ENCODE assay signal across 8 cellular contexts in genomic region chr10:3239066-3239919, GRCh38.
A peak's percentile ranks its signal among the peaks of the same experiment; 100 is the strongest.
DNase-seq lines count a peak whose midpoint lies in the region; ATAC-seq and TF ChIP-seq lines count a peak whose summit lies in the region.

No MANE protein-coding gene starts in this region.

- no peak for TF ChIP-seq POLR2A in heart left ventricle (IDR thresholded peaks at IDR 0.05)

- no peak overlapping the region for H3K4me3 Mint-ChIP-seq in activated naive CD4-positive, alpha-beta T cell treated with anti-CD3 and anti-CD28 coated beads, Interleukin-2, amount 10 ng/mL, durations not matched to agents 7 days and 5 days

- no peaks in the 10 kb centered on the region for H3K9me3 ChIP-seq in heart left ventricle

- H3K4me1 Mint-ChIP-seq in activated naive CD4-positive, alpha-beta T cell treated with anti-CD3 and anti-CD28 coated beads, Interleukin-2, amount 10 ng/mL, durations not matched to agents 7 days and 5 days = peaks cover 6% of the 10 kb centered on the region

- no peaks in the 10 kb centered on the region for H3K36me3 Mint-ChIP-seq in activated naive CD4-positive, alpha-beta T cell treated with anti-CD3 and anti-CD28 coated beads, Interleukin-2, amount 10 ng/mL, durations not matched to agents 7 days and 5 days

- no peak overlapping the region for H3K27ac Mint-ChIP-seq in activated naive CD4-positive, alpha-beta T cell treated with anti-CD3 and anti-CD28 coated beads, Interleukin-2, amount 10 ng/mL, durations not matched to agents 7 days and 5 days

- CTCF ChIA-PET in activated naive CD4-positive, alpha-beta T cell treated with anti-CD3 and anti-CD28 coated beads, Interleukin-2, amount 10 ng/mL, durations not matched to agents 7 days and 5 days (lab: Charles Lee) = interaction anchor here (0.7 to 1.8 kb wide), 12 partner anchors 9 to 1531 kb away, joined by 3 to 5 read pairs (median 4); no protein-coding TSS in a partner anchor

- ATAC-seq in HG03139 (IDR thresholded peaks at IDR 0.05; ENCODE audit: unreplicated experiment) = peak; percentile 85
- peak; percentile 59 to 88 (median 82) for ATAC-seq in heart left ventricle

- peak; percentile 84 to 98 (median 94) for TF ChIP-seq CTCF in heart left ventricle (IDR thresholded peaks at IDR 0.05)

- H3K27me3 ChIP-seq in heart left ventricle = no peaks in the 10 kb centered on the region

- no peaks in the 10 kb centered on the region for H3K36me3 ChIP-seq in heart left ventricle

- H3K9me3 Mint-ChIP-seq in activated naive CD4-positive, alpha-beta T cell treated with anti-CD3 and anti-CD28 coated beads, Interleukin-2, amount 10 ng/mL, durations not matched to agents 7 days and 5 days = no peaks in the 10 kb centered on the region

- H3K4me1 ChIP-seq in heart left ventricle = peaks cover 0 to 10% (median 3%) of the 10 kb centered on the region in 12 donors

- intact Hi-C loops in heart left ventricle (cut with DNase I) = loop anchor here (1.0 to 10.0 kb wide), 17 partner anchors 538 to 1532 kb away; partner anchors contain the start of gene KLF6 (in 1 of the 10)

- WGBS in heart left ventricle, 4 donors = 32 to 33% (median 33%) methylated on average over 35 of the region's 35 CpGs

- H3K27me3 Mint-ChIP-seq in activated naive CD4-positive, alpha-beta T cell treated with anti-CD3 and anti-CD28 coated beads, Interleukin-2, amount 10 ng/mL, durations not matched to agents 7 days and 5 days = peaks cover 57% of the 10 kb centered on the region

- DNase-seq in NCI-H345 (lab: John Stamatoyannopoulos, UW) (peak; percentile 7), NCI-H345 treated with DMSO at 0.1 percent for 48 hours (lab: John Stamatoyannopoulos, UW; ENCODE audit: unreplicated experiment) (no peak), SK-N-DZ (ENCODE audit: low spot score) (peak; percentile 36), heart left ventricle (peak; percentile 70 to 85 (median 75)), renal cortical epithelial cell (ENCODE audit: low read depth) (peak; percentile 66), NCI-H187 (lab: John Stamatoyannopoulos, UW) (no peak)
- peak; percentile 83 for DNase-seq in activated naive CD4-positive, alpha-beta T cell treated with anti-CD3 and anti-CD28 coated beads, Interleukin-2, amount 10 ng/mL, durations not matched to agents 7 days and 5 days

- peak overlapping the region in 8 of 12 donors; percentile 39 to 75 (median 54) for H3K27ac ChIP-seq in heart left ventricle

- peak overlapping the region in 8 of 12 donors; percentile 6 to 36 (median 24) for H3K4me3 ChIP-seq in heart left ventricle

Comparison
In these comparisons a context has a peak if more than half of its experiments do, and no peak if none do; other contexts are left out.
1. DNase-seq: peak in NCI-H345 (single experiment), SK-N-DZ (single experiment), activated naive CD4-positive, alpha-beta T cell treated with anti-CD3 and anti-CD28 coated beads, Interleukin-2, amount 10 ng/mL, durations not matched to agents 7 days and 5 days (single experiment), heart left ventricle (5 of 5) and renal cortical epithelial cell (single experiment); none in NCI-H345 treated with DMSO at 0.1 percent for 48 hours (single experiment) and NCI-H187 (0 of 2).